In the genomic region with DNA sequence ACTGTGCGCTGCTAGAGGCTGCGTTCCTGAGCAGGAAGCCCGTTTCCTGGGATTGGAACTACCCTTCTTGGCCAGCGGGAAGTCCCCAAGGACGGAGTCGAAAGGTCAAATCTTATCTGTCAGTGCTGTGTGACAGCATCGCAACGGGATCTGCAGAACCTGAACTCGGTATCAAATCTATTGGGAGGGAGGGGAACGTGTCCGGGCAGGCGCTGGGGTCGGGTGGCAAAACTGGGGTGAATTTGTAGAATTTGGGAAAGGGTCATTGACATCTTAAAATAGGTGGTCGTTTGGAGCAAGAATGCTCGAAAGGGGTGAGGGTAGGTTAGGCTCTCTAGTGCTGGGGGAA, we compare ENCODE assay signal across 1 cellular context.
A peak's percentile ranks its signal among the peaks of the same experiment; 100 is the strongest.
TF ChIP-seq lines count a peak whose summit lies in the region.

No MANE protein-coding gene starts in this region.

TF ChIP-seq in K562, 482 proteins besides CTCF, POLR2A, EP300 and RAD21:
- TF ChIP-seq ESRRA (IDR thresholded peaks at IDR 0.05; ENCODE audit: borderline replicate concordance, low read depth) (peak; percentile 92), ZNF212 (CRISPR knock-in tag; IDR thresholded peaks at IDR 0.05) (no peak), SNRNP70 (optimal IDR thresholded peaks at IDR 0.05; ENCODE audit: low read depth, low read length) (no peak), E2F3 (CRISPR knock-in tag; IDR thresholded peaks at IDR 0.05) (0 out of 2 replicates have a peak, but pooled peaks have one; percentile 31), TCF15 (CRISPR knock-in tag; IDR thresholded peaks at IDR 0.05) (no peak), NR4A1 (CRISPR knock-in tag; IDR thresholded peaks at IDR 0.05) (0 out of 2 replicates have a peak, but pooled peaks have one; percentile 41), NR4A1 (tag; IDR thresholded peaks at IDR 0.05) (no peak), SRSF7 (optimal IDR thresholded peaks at IDR 0.05; ENCODE audit: low read depth, low read length) (no peak), EWSR1 (IDR thresholded peaks at IDR 0.05; ENCODE audit: borderline replicate concordance, low read depth, partially characterized antibody) (no peak), THRA (IDR thresholded peaks at IDR 0.05) (no peak), FOXJ3 (CRISPR knock-in tag; IDR thresholded peaks at IDR 0.05) (no peak), NR2C1 (IDR thresholded peaks at IDR 0.05) (no peak), NR2C1 (tag; IDR thresholded peaks at IDR 0.05) (no peak), KDM1A (IDR thresholded peaks at IDR 0.05) (peak; percentile 3 to 32; a peak in 3 of 4 replicates), PTBP1 (IDR thresholded peaks at IDR 0.05; ENCODE audit: low read depth, low read length) (0 out of 2 replicates have a peak, but pooled peaks have one; percentile 5), ZFP91 (CRISPR knock-in tag; IDR thresholded peaks at IDR 0.05) (no peak), ASH1L (IDR thresholded peaks at IDR 0.05; ENCODE audit: borderline replicate concordance, low read depth, partially characterized antibody) (no peak), SOX6 (IDR thresholded peaks at IDR 0.05) (no peak), KDM5B (IDR thresholded peaks at IDR 0.05; ENCODE audit: insufficient replicate concordance, low read depth, low read length) (peak; percentile 9), ID3 (CRISPR knock-in tag; IDR thresholded peaks at IDR 0.05) (no peak), ID3 (tag; IDR thresholded peaks at IDR 0.05) (0 out of 2 replicates have a peak, but pooled peaks have one; percentile 7), TFE3 (CRISPR knock-in tag; IDR thresholded peaks at IDR 0.05) (no peak), ARID2 (IDR thresholded peaks at IDR 0.05) (no peak), RFX5 (IDR thresholded peaks at IDR 0.05; ENCODE audit: low read depth, low read length) (no peak), HDAC3 (IDR thresholded peaks at IDR 0.05; ENCODE audit: borderline replicate concordance, partially characterized antibody) (no peak), SMARCA4 (IDR thresholded peaks at IDR 0.05) (no peak)
- TF ChIP-seq, protein P1, sequence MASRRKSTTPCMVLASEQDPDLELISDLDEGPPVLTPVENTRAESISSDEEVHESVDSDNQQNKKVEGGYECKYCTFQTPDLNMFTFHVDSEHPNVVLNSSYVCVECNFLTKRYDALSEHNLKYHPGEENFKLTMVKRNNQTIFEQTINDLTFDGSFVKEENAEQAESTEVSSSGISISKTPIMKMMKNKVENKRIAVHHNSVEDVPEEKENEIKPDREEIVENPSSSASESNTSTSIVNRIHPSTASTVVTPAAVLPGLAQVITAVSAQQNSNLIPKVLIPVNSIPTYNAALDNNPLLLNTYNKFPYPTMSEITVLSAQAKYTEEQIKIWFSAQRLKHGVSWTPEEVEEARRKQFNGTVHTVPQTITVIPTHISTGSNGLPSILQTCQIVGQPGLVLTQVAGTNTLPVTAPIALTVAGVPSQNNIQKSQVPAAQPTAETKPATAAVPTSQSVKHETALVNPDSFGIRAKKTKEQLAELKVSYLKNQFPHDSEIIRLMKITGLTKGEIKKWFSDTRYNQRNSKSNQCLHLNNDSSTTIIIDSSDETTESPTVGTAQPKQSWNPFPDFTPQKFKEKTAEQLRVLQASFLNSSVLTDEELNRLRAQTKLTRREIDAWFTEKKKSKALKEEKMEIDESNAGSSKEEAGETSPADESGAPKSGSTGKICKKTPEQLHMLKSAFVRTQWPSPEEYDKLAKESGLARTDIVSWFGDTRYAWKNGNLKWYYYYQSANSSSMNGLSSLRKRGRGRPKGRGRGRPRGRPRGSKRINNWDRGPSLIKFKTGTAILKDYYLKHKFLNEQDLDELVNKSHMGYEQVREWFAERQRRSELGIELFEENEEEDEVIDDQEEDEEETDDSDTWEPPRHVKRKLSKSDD (conservative IDR thresholded peaks at IDR 0.05; ENCODE audit: low read length), result no peak
- TF ChIP-seq, protein P2, sequence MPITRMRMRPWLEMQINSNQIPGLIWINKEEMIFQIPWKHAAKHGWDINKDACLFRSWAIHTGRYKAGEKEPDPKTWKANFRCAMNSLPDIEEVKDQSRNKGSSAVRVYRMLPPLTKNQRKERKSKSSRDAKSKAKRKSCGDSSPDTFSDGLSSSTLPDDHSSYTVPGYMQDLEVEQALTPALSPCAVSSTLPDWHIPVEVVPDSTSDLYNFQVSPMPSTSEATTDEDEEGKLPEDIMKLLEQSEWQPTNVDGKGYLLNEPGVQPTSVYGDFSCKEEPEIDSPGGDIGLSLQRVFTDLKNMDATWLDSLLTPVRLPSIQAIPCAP (CRISPR knock-in tag; IDR thresholded peaks at IDR 0.05; ENCODE audit: borderline replicate concordance), result no peak
